8 cellular contexts compared by ENCODE assay signal in the genomic region with DNA sequence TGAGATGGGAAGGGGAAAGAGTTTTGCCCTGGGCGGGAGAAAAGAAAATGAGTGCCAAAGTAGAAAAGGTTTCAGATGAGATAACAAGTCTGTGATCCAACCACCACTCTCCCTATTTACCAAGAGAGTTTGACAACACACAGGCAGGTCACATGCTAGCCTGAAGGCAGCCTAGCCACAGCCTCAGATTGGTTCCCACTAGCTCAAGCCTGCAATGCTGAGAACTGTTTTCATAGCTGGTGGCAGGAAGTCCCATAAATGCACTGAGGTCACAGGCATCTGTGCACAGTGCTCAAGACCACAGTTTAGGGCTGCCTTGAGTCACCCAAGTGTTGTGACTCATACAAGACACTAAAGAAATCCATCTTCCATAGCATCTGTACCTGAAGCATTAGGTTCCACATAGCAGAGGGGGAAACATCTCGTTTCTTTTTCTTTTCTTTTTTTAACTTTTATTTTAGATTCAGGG. TPM values are rescaled to one million over a fixed set of nuclear protein-coding genes. Genes with fewer than 3 reads are reported as not detected.
DNase-seq lines count a peak whose midpoint lies in the region; ATAC-seq lines count a peak whose summit lies in the region.

No MANE protein-coding gene starts in this region.

- H3K4me3 Mint-ChIP-seq in activated T-cell treated with anti-CD3 and anti-CD28 coated beads, Interleukin-2, amount 50 U/mL, for 4 hours, result no peak overlapping the region

- peak; percentile 39 for DNase-seq in activated T-cell treated with anti-CD3 and anti-CD28 coated beads, Interleukin-2, amount 50 U/mL, for 4 hours
- peak; percentile 34 to 53 for DNase-seq in stimulated activated CD4-positive, alpha-beta T cell treated with anti-CD3 and anti-CD28 coated beads, Interleukin-2, amount 100 ng/mL, for 48 hours
- DNase-seq in hepatic stellate cell (ENCODE audit: low spot score) (no peak), nucleus accumbens (lab: John Stamatoyannopoulos, UW) (no peak), Ammon's horn (ENCODE audit: low spot score) (no peak)

- no peaks in the 10 kb centered on the region for H3K36me3 Mint-ChIP-seq in activated T-cell treated with anti-CD3 and anti-CD28 coated beads, Interleukin-2, amount 50 U/mL, for 4 hours (ENCODE audit: insufficient read depth)

- ATAC-seq in GM19043 (IDR thresholded peaks at IDR 0.05; ENCODE audit: low read depth, unreplicated experiment) (peak; percentile 89), HG03460 (IDR thresholded peaks at IDR 0.05; ENCODE audit: unreplicated experiment) (peak; percentile 89), GM19324 (IDR thresholded peaks at IDR 0.05; ENCODE audit: low FRiP score, unreplicated experiment) (no peak)
- peak; percentile 99 for ATAC-seq in activated T-cell treated with anti-CD3 and anti-CD28 coated beads, Interleukin-2, amount 50 U/mL, for 4 hours

- H3K4me1 Mint-ChIP-seq in activated T-cell treated with anti-CD3 and anti-CD28 coated beads, Interleukin-2, amount 50 U/mL, for 4 hours (ENCODE audit: low read depth), result peaks cover 12% of the 10 kb centered on the region

- peaks cover 16% of the 10 kb centered on the region for H3K27me3 Mint-ChIP-seq in activated T-cell treated with anti-CD3 and anti-CD28 coated beads, Interleukin-2, amount 50 U/mL, for 4 hours (ENCODE audit: low read depth)

- H3K9me3 Mint-ChIP-seq in activated T-cell treated with anti-CD3 and anti-CD28 coated beads, Interleukin-2, amount 50 U/mL, for 4 hours, result peaks cover 3% of the 10 kb centered on the region

RNA-seq across cellular contexts. Expression of a gene that starts 18.5 kb away (rescaled TPM):
- 100 to 1,000 TPM; 160 to 173 (median 168) TPM for total RNA-seq in activated T-cell treated with anti-CD3 and anti-CD28 coated beads, Interleukin-2, amount 50 U/mL, for 4 hours

Comparison
In these comparisons a context has a peak if more than half of its experiments do, and no peak if none do; other contexts are left out.
1. DNase-seq: peak in activated T-cell treated with anti-CD3 and anti-CD28 coated beads, Interleukin-2, amount 50 U/mL, for 4 hours (single experiment) and stimulated activated CD4-positive, alpha-beta T cell treated with anti-CD3 and anti-CD28 coated beads, Interleukin-2, amount 100 ng/mL, for 48 hours (2 of 2); none in hepatic stellate cell (single experiment), nucleus accumbens (0 of 56) and Ammon's horn (single experiment).